Comparison of ENCODE assay signal across 25 cellular contexts in the genomic region with DNA sequence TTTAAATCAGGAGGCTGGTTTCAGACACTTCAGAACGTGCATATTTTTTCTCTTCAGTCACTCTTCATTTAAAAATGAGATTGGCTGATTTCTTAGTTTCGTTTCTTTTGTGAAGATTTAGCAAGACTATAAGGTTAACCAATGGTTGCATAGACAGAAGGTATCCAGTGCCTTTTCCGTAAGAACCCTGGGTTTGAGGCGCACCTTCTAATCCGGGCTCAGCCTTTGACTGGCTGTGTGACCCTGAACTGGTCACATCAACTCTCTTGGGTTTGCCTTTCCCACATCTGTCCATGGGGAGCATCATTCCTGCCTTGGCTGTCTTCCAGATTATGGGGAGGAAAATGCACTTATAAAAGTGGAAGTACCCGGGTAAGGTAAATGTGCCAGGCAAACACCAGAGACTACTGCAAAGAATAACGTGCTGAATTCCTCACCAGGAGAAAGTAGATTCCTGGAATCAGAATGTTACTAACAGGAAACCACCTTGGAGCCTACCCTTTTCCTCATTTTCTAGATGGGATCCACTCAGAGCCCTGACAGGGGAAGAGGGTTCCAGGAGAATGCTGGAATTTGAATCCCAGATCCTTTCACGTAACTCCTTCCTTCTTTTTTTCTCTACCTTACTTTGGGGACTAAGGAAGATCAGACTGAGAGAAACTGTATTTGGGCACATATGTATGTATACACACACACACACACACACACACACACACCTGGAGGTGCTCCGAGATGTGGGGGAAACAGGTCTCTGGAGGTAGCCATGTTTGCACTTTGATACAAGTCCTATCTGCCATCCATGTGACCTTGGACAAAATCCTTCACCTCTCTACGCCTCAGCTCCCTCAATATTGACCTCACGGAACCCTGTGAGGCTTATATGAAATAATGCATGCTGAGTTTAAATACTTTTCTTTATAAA. TPM values are rescaled to one million over a fixed set of nuclear protein-coding genes. Genes with fewer than 3 reads are reported as not detected.
DNase-seq lines count a peak whose midpoint lies in the region; TF ChIP-seq lines count a peak whose summit lies in the region.
"Had no signal": no experiment of that assay in that cellular context is flagged by ENCODE, and none has a peak within 500 bp of the region (broad histone marks: within the 10 kb centered on the region; RNA-seq: fewer than 3 reads in every experiment).

No MANE protein-coding gene starts in this region.

- H3K4me3 ChIP-seq in trophoblast cell (ENCODE audit: low read depth, low read length): no peak overlapping the region
- no peak overlapping the region for H3K4me3 ChIP-seq in ascending aorta
- H3K4me3 ChIP-seq: coronary artery, psoas muscle, SJCRH30, tibial nerve had no signal

- H3K36me3 ChIP-seq in trophoblast cell (ENCODE audit: control insufficient read depth in 1 of 2, insufficient read depth in 2 of 2, low read length in 2 of 2) (peaks cover 34% of the 10 kb centered on the region in 2 experiments), ascending aorta (no peaks in the 10 kb centered on the region)
- H3K36me3 ChIP-seq: brain microvascular endothelial cell, SJCRH30, tibial nerve had no signal

- H3K27ac ChIP-seq in trophoblast cell (ENCODE audit: low read depth, low read length) (peak overlapping the region; percentile 66), ascending aorta (no peak overlapping the region), RWPE1 (no peak overlapping the region)
- H3K27ac ChIP-seq: 22Rv1, brain microvascular endothelial cell, coronary artery, psoas muscle, SJCRH30, tibial nerve, WERI-Rb-1 had no signal

- intact Hi-C loops in Calu3 (cut with micrococcal nuclease; ENCODE audit: unreplicated experiment): no loop called here
- intact Hi-C loops in ascending aorta (cut with DNase I): loop anchor here (10.0 kb wide), 1 partner anchor 284 kb away; a partner anchor contains a TSS

- H3K36me3 Mint-ChIP-seq in IgD-negative memory B cell: no peaks in the 10 kb centered on the region
- no peaks in the 10 kb centered on the region for H3K36me3 Mint-ChIP-seq in Calu3 (ENCODE audit: insufficient read depth, unreplicated experiment)

- CTCF ChIA-PET in Calu3 (lab: Charles Lee) (interaction anchor here (1.1 kb wide), 1 partner anchor 8 kb away, joined by 3 read pairs; no protein-coding TSS in a partner anchor), RWPE1 (lab: Yijun Ruan, JAX) (interaction anchor here (2.6 kb wide), 1 partner anchor 49 kb away, joined by 13 read pairs; no protein-coding TSS in a partner anchor)

- no peak overlapping the region for H2AFZ ChIP-seq in trophoblast cell (ENCODE audit: insufficient read depth, low read length, poor library complexity)

- no peak for TF ChIP-seq CTCF in Calu3 (IDR thresholded peaks at IDR 0.05; ENCODE audit: unreplicated experiment)
- no peak for TF ChIP-seq CTCF in ascending aorta (IDR thresholded peaks at IDR 0.05)
- no peak for TF ChIP-seq CTCF in RWPE1 (conservative IDR thresholded peaks at IDR 0.05; ENCODE audit: low read depth)

- DNase-seq in DMS 273 (lab: John Stamatoyannopoulos, UW; ENCODE audit: unreplicated experiment) (peak; percentile 35), DMS 273 treated with DMSO at 0.1 percent for 48 hours (lab: John Stamatoyannopoulos, UW) (no peak), amniotic epithelial cell (ENCODE audit: low read depth) (peak; percentile 21), trophoblast cell (no peak), Calu3 (no peak), ascending aorta (ENCODE audit: low spot score in 2 of 2) (no peak), RWPE1 (ENCODE audit: low spot score) (no peak)
- DNase-seq: activated CD4-positive, alpha-beta T cell treated with anti-CD3 and anti-CD28 coated beads, Interleukin-2, amount 50 U/mL, for 4 hours; activated CD8-positive, alpha-beta memory T cell treated with anti-CD3 and anti-CD28 coated beads, Interleukin-2, amount 50 U/mL, for 48 hours; activated effector memory CD4-positive, alpha-beta T cell treated with Interleukin-2 at 50 U/mL for 16 hours; brain microvascular endothelial cell; left cardiac atrium; midbrain; NCI-H2029; NCI-H446; SJCRH30; stimulated activated CD4-positive, alpha-beta T cell treated with anti-CD3 and anti-CD28 coated beads, Interleukin-4, amount 100 ng/mL, for 24 hours; T-helper 2 cell; WERI-Rb-1 had no signal

- peak overlapping the region in 1 of 4 donors; percentile 41 for H3K4me3 Mint-ChIP-seq in IgD-negative memory B cell
- no peak overlapping the region for H3K4me3 Mint-ChIP-seq in Calu3 (ENCODE audit: low read depth, unreplicated experiment)
- H3K4me3 Mint-ChIP-seq: stimulated activated naive CD8-positive, alpha-beta T cell treated with anti-CD3 and anti-CD28 coated beads, Interleukin-15, Interleukin-2, amounts not matched to agents 100 ng/mL and 50 ng/mL, for 24 hours had no signal

- no CpG with 5 or more reads among the region's 11 CpGs for WGBS in trophoblast cell (ENCODE audit: extremely low coverage, insufficient coverage, insufficient read length)

- H4K91ac ChIP-seq in trophoblast cell (ENCODE audit: low read depth, low read length): no peak overlapping the region

- no peak overlapping the region for H3K23ac ChIP-seq in trophoblast cell (ENCODE audit: low read length)

- POLR2A ChIA-PET in RWPE1 (lab: Yijun Ruan, JAX; ENCODE audit: low non-redundant PET): no interaction called here

- no peak overlapping the region for H3K9ac ChIP-seq in trophoblast cell (ENCODE audit: low read length)

- peaks cover 40% of the 10 kb centered on the region for H3K79me1 ChIP-seq in trophoblast cell (ENCODE audit: low read length)

- BruUV-seq in Calu3 (replicated peaks; lab: Mats Ljungman, UMichigan): no TSS peak

- no peak overlapping the region for H2BK12ac ChIP-seq in trophoblast cell (ENCODE audit: low read length)

- peaks cover 4 to 7% of the 10 kb centered on the region in 2 experiments for H3K4me1 ChIP-seq in trophoblast cell (ENCODE audit: control insufficient read depth in 1 of 2, insufficient read depth in 2 of 2, low read length in 2 of 2)
- H3K4me1 ChIP-seq in ascending aorta: peaks cover 3 to 15% of the 10 kb centered on the region in 2 donors
- H3K4me1 ChIP-seq: SJCRH30 had no signal

- H3K27ac Mint-ChIP-seq in IgD-negative memory B cell (peak overlapping the region in 2 of 3 donors; percentile 44 to 87), Calu3 (ENCODE audit: unreplicated experiment) (no peak overlapping the region)
- H3K27ac Mint-ChIP-seq: stimulated activated naive CD8-positive, alpha-beta T cell treated with anti-CD3 and anti-CD28 coated beads, Interleukin-15, Interleukin-2, amounts not matched to agents 100 ng/mL and 50 ng/mL, for 24 hours had no signal

- H3K9me3 ChIP-seq in trophoblast cell (ENCODE audit: insufficient read depth, low read depth, low read length) (no peaks in the 10 kb centered on the region), ascending aorta (no peaks in the 10 kb centered on the region)
- H3K9me3 ChIP-seq: psoas muscle, SJCRH30, tibial nerve had no signal

- H3K4me2 ChIP-seq in trophoblast cell (ENCODE audit: low read length): peak overlapping the region; percentile 4

- peaks cover 23% of the 10 kb centered on the region for H3K79me2 ChIP-seq in trophoblast cell (ENCODE audit: control insufficient read depth, insufficient read depth, low read length, poor library complexity)

- H4K8ac ChIP-seq in trophoblast cell (ENCODE audit: low read depth, low read length): no peak overlapping the region

- H3K4ac ChIP-seq in trophoblast cell (ENCODE audit: low read depth, low read length): no peak overlapping the region

- no peak overlapping the region for H4K12ac ChIP-seq in trophoblast cell (ENCODE audit: low read depth, low read length)

- peaks cover 0 to 5% (median 0%) of the 10 kb centered on the region in 3 donors for H3K9me3 Mint-ChIP-seq in IgD-negative memory B cell
- H3K9me3 Mint-ChIP-seq in Calu3 (ENCODE audit: low read depth, unreplicated experiment): no peaks in the 10 kb centered on the region
- H3K9me3 Mint-ChIP-seq: stimulated activated naive CD8-positive, alpha-beta T cell treated with anti-CD3 and anti-CD28 coated beads, Interleukin-15, Interleukin-2, amounts not matched to agents 100 ng/mL and 50 ng/mL, for 24 hours had no signal

- H3K4me1 Mint-ChIP-seq in IgD-negative memory B cell (peaks cover 12 to 19% (median 16%) of the 10 kb centered on the region in 3 donors), Calu3 (ENCODE audit: low read depth, unreplicated experiment) (no peaks in the 10 kb centered on the region)

- H2AK5ac ChIP-seq in trophoblast cell (ENCODE audit: low read length): no peak overlapping the region

- H3K27me3 ChIP-seq in trophoblast cell (ENCODE audit: insufficient read depth, low read length): no peaks in the 10 kb centered on the region
- H3K27me3 ChIP-seq in ascending aorta: peaks cover 44% of the 10 kb centered on the region

- H3K27me3 Mint-ChIP-seq in IgD-negative memory B cell (peaks cover 61% of the 10 kb centered on the region), Calu3 (ENCODE audit: unreplicated experiment) (peaks cover 85% of the 10 kb centered on the region)

- H3K14ac ChIP-seq in trophoblast cell (ENCODE audit: low read length): no peak overlapping the region

- H3K18ac ChIP-seq in trophoblast cell (ENCODE audit: low read length): no peak overlapping the region

- peak overlapping the region; percentile 8 for H2BK120ac ChIP-seq in trophoblast cell (ENCODE audit: insufficient read depth, low read length, poor library complexity)

- H2BK5ac ChIP-seq in trophoblast cell (ENCODE audit: low read depth, low read length, poor library complexity): no peak overlapping the region

RNA-seq across cellular contexts. Expression of a gene that starts 6.8 kb away (rescaled TPM):
- polyA plus RNA-seq in IgD-negative memory B cell: not detected
- 1,543 and 1,644 TPM in 2 replicates for polyA plus RNA-seq in trophoblast cell (2013)
- total RNA-seq in Calu3 (2022) (not detected in 2 replicates), ascending aorta (not detected)
- total RNA-seq: psoas muscle, SJCRH30, tibial nerve had no signal
- polyA plus RNA-seq: psoas muscle had no signal

RNA-seq across cellular contexts. Expression of a gene that starts 25.4 kb away (rescaled TPM):
- 34.2 TPM for polyA plus RNA-seq in IgD-negative memory B cell
- polyA plus RNA-seq in trophoblast cell (2013): 74.2 and 79.0 TPM in 2 replicates
- total RNA-seq in Calu3 (2022) (28.7 and 38.6 TPM in 2 replicates), ascending aorta (36.5 TPM)

Comparison
In these comparisons a context has a peak if more than half of its experiments do, and no peak if none do; other contexts are left out.
1. DNase-seq: peak in DMS 273 (single experiment) and amniotic epithelial cell (single experiment); none in DMS 273 treated with DMSO at 0.1 percent for 48 hours (single experiment), trophoblast cell (0 of 2), Calu3 (single experiment), ascending aorta (0 of 2) and RWPE1 (single experiment).